19 cellular contexts compared by ENCODE assay signal in the genomic region with DNA sequence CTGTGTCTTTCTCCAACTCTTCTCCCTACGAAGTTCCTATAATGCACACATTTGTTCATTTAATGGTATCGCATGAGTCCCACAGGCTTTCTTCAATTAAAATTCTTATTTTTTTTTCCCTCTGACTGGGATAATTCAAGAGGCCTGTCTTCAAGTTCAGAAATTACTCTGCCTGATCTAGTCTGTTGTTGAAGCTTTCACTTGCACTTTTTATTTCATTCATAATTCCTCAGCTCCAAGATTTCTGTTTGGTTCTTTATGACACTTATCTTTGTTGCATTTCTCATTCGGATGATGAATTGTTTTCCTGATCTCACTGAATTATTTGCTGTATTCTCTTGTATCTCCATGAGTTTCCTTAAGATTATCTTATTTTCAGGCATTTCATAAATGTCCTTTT.
DNase-seq lines count a peak whose midpoint lies in the region; ATAC-seq, FAIRE-seq and TF ChIP-seq lines count a peak whose summit lies in the region.
"Had no signal": no experiment of that assay in that cellular context is flagged by ENCODE, and none has a peak within 500 bp of the region (broad histone marks: within the 10 kb centered on the region; RNA-seq: fewer than 3 reads in every experiment).

No MANE protein-coding gene starts in this region.

- no peak for TF ChIP-seq RAD21 in HepG2 (CRISPR knock-in tag; IDR thresholded peaks at IDR 0.05)

- H3K27ac ChIP-seq in HepG2 (ENCODE audit: extremely low read length, insufficient read depth, low read length) (no peak overlapping the region), right lobe of liver (no peak overlapping the region)
- H3K27ac ChIP-seq: 22Rv1; A549; BLaER1 treated with 17β-estradiol and CSF1 and Interleukin-3, amounts not matched to agents 10 nM and 100 nM; C4-2B had no signal

- POLR2A ChIA-PET in HepG2 (lab: Yijun Ruan, JAX) = no interaction called here

- TF ChIP-seq POLR2A in HepG2 (IDR thresholded peaks at IDR 0.05; ENCODE audit: insufficient read depth in 1 of 2, low read depth in 2 of 2, low read length in 2 of 2) = no peak
- no peak for TF ChIP-seq POLR2A in right lobe of liver (IDR thresholded peaks at IDR 0.05)
- no peak for TF ChIP-seq POLR2A in lower leg skin (IDR thresholded peaks at IDR 0.05)

- H4K20me1 ChIP-seq in HepG2 (ENCODE audit: insufficient read depth, low read length) = no peaks in the 10 kb centered on the region
- H4K20me1 ChIP-seq: BLaER1 treated with 17β-estradiol and CSF1 and Interleukin-3, amounts not matched to agents 10 nM and 100 nM had no signal

- no peak overlapping the region for H3K4me2 ChIP-seq in HepG2 (ENCODE audit: low read depth, low read length)
- H3K4me2 ChIP-seq: A549; BLaER1 treated with 17β-estradiol and CSF1 and Interleukin-3, amounts not matched to agents 10 nM and 100 nM had no signal

- no TSS peak for BruUV-seq in HepG2 (replicated peaks; lab: Mats Ljungman, UMichigan)

- no peak overlapping the region for H3K4me3 ChIP-seq in HepG2 (replicated peaks in 1 of 3; ENCODE audit: insufficient read depth in 1 of 3, low read depth in 2 of 3, low read length in 3 of 3)
- no peak overlapping the region for H3K4me3 ChIP-seq in right lobe of liver
- H3K4me3 ChIP-seq in lower leg skin (ENCODE audit: low read depth, poor library complexity, severe bottlenecking) = no peak overlapping the region
- H3K4me3 ChIP-seq: A549 had no signal

- CTCF ChIA-PET in HepG2 (lab: Yijun Ruan, JAX; ENCODE audit: low intra/inter-chr PET ratio, low total read pairs) = no interaction called here

- H3K9ac ChIP-seq in HepG2 (ENCODE audit: insufficient read depth, low read depth, low read length) = no peak overlapping the region
- H3K9ac ChIP-seq: BLaER1 treated with 17β-estradiol and CSF1 and Interleukin-3, amounts not matched to agents 10 nM and 100 nM had no signal

- H3K36me3 ChIP-seq in HepG2 (replicated peaks in 1 of 2; ENCODE audit: control insufficient read depth in 1 of 2, insufficient read depth in 2 of 2, low read length in 2 of 2) = no peaks in the 10 kb centered on the region
- H3K36me3 ChIP-seq in right lobe of liver = no peaks in the 10 kb centered on the region

- peaks cover 38% of the 10 kb centered on the region for H3K36me3 Mint-ChIP-seq in endothelial cell (ENCODE audit: low read depth, unreplicated experiment)

- H3K4me3 Mint-ChIP-seq in endothelial cell (ENCODE audit: unreplicated experiment) = peak overlapping the region; percentile 5
- H3K4me3 Mint-ChIP-seq: B cell; CD4-positive, alpha-beta T cell; CD8-positive, alpha-beta T cell had no signal

- peaks cover 9% of the 10 kb centered on the region for H3K27me3 Mint-ChIP-seq in endothelial cell (ENCODE audit: unreplicated experiment)
- H3K27me3 Mint-ChIP-seq: B cell; CD4-positive, alpha-beta T cell had no signal

- TF ChIP-seq CTCF in HepG2 (CRISPR knock-in tag; IDR thresholded peaks at IDR 0.05) = no peak
- no peak for TF ChIP-seq CTCF in right lobe of liver (IDR thresholded peaks at IDR 0.05)
- no peak for TF ChIP-seq CTCF in endothelial cell (IDR thresholded peaks at IDR 0.05; ENCODE audit: unreplicated experiment)
- no peak for TF ChIP-seq CTCF in lower leg skin (IDR thresholded peaks at IDR 0.05)

- H3K27ac Mint-ChIP-seq in endothelial cell (ENCODE audit: unreplicated experiment) = no peak overlapping the region
- H3K27ac Mint-ChIP-seq: B cell; CD4-positive, alpha-beta T cell; CD8-positive, alpha-beta T cell had no signal

- peaks cover 28% of the 10 kb centered on the region for H3K9me3 ChIP-seq in HepG2 (ENCODE audit: low read length)
- H3K9me3 ChIP-seq in right lobe of liver = peaks cover 0 to 8% (median 3%) of the 10 kb centered on the region in 4 donors

- DNase-seq in HepG2 (ENCODE audit: low spot score) = no peak
- DNase-seq in right lobe of liver = no peak
- DNase-seq in endothelial cell (ENCODE audit: low spot score) = no peak
- DNase-seq in activated CD4-positive, alpha-beta T cell treated with anti-CD3 and anti-CD28 coated beads, Interleukin-2, amount 50 U/mL, for 48 hours = no peak
- no peak for DNase-seq in lower leg skin (ENCODE audit: low spot score in 2 of 2)
- DNase-seq: AML-193; Caco-2; Calu3; CD4-positive, alpha-beta T cell; CD8-positive, alpha-beta T cell; DMS79 treated with DMSO at 0.1 percent for 48 hours; GF-D8 had no signal

- no peaks in the 10 kb centered on the region for H3K79me2 ChIP-seq in HepG2 (ENCODE audit: insufficient read depth, low read length)

- in situ Hi-C loops in HepG2 (cut with HindIII; ENCODE audit: extremely low pct_ligation_motif_present, low pct_unique_long_range_greater_than_20kb) = no loop called here

- no peak for FAIRE-seq in HepG2 (lab: Jason Lieb, UNC)
- FAIRE-seq: A549, G401.6, GM18507 had no signal

- ATAC-seq in HepG2 (no peak), right lobe of liver (no peak)
- ATAC-seq: A549; CD8-positive, alpha-beta T cell had no signal

- peaks cover 6% of the 10 kb centered on the region for H3K9me3 Mint-ChIP-seq in endothelial cell (ENCODE audit: unreplicated experiment)

- TF ChIP-seq EP300 in HepG2 (IDR thresholded peaks at IDR 0.05; ENCODE audit: low read depth in 2 of 2, low read length in 2 of 2) (no peak), HepG2 (CRISPR knock-in tag; IDR thresholded peaks at IDR 0.05; ENCODE audit: borderline replicate concordance) (no peak)

- H3K27me3 ChIP-seq in HepG2 (ENCODE audit: control insufficient read depth in 1 of 2, insufficient read depth in 2 of 2, low read length in 2 of 2) (no peaks in the 10 kb centered on the region), right lobe of liver (no peaks in the 10 kb centered on the region)
- H3K27me3 ChIP-seq: BLaER1 treated with 17β-estradiol and CSF1 and Interleukin-3, amounts not matched to agents 10 nM and 100 nM had no signal

- WGBS in HepG2 (ENCODE audit: low lambda C conversion rate) = 97% methylated on average over 3 of the region's 3 CpGs
- WGBS in right lobe of liver (ENCODE audit: insufficient coverage, low coverage, low lambda C conversion rate, missing lambda C conversion rate) = 94% methylated on average over 3 of the region's 3 CpGs
- WGBS in lower leg skin, 2 donors = 98 to 99% methylated on average over 3 of the region's 3 CpGs

- H3K4me1 ChIP-seq in HepG2 (ENCODE audit: insufficient read depth, low read length) = no peaks in the 10 kb centered on the region
- no peaks in the 10 kb centered on the region for H3K4me1 ChIP-seq in right lobe of liver
- H3K4me1 ChIP-seq: A549; BLaER1 treated with 17β-estradiol and CSF1 and Interleukin-3, amounts not matched to agents 10 nM and 100 nM had no signal

- no peaks in the 10 kb centered on the region for H3K4me1 Mint-ChIP-seq in endothelial cell (ENCODE audit: unreplicated experiment)
- H3K4me1 Mint-ChIP-seq: B cell had no signal

- intact Hi-C loops in HepG2 (cut with micrococcal nuclease; ENCODE audit: unreplicated experiment) = no loop called here
- intact Hi-C loops in right lobe of liver (cut with DNase I) = no loop called here
- intact Hi-C loops in lower leg skin (cut with DNase I; ENCODE audit: low total_unique reads) = no loop called here

- no peak overlapping the region for H2AFZ ChIP-seq in HepG2 (ENCODE audit: low read length)

TF ChIP-seq in HepG2, 621 proteins besides CTCF, POLR2A, EP300 and RAD21:
- TF ChIP-seq ZNF160 (CRISPR knock-in tag; IDR thresholded peaks at IDR 0.05) (peak; percentile 92), HOXD1 (CRISPR knock-in tag; IDR thresholded peaks at IDR 0.05) (no peak), ESRRA (CRISPR knock-in tag; IDR thresholded peaks at IDR 0.05; ENCODE audit: low read depth) (no peak)
- TF ChIP-seq, protein P1, sequence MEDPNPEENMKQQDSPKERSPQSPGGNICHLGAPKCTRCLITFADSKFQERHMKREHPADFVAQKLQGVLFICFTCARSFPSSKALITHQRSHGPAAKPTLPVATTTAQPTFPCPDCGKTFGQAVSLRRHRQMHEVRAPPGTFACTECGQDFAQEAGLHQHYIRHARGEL (CRISPR knock-in tag; IDR thresholded peaks at IDR 0.05) = no peak
